ENCODE assay signal across 27 cellular contexts in the genomic region with DNA sequence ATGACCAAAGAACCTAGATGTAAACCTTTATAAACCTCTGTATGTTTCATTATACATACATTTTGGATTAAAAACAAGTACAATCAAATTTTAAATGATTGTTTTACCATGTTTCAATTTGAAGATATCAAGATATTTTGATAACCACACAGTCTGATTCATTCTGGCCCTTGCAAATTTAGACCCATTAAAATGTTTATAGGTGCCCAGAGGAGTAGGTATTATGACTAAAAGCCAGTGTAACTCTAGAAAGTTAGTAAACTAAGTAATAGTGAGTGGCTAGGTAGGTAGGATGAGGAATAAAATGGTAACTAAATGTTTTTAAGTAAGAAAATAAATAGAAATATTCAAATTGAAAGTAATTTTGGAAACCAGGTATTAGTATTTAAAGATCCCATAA.
"Had no signal": no experiment of that assay in that cellular context is flagged by ENCODE, and none has a peak within 500 bp of the region (broad histone marks: within the 10 kb centered on the region; RNA-seq: fewer than 3 reads in every experiment).

No MANE protein-coding gene starts in this region.

- H3K27ac Mint-ChIP-seq: activated CD4-positive, alpha-beta memory T cell treated with anti-CD3 and anti-CD28 coated beads, Interleukin-2, amount 10 ng/mL, durations not matched to agents 7 days and 5 days; activated CD8-positive, alpha-beta memory T cell treated with anti-CD3 and anti-CD28 coated beads, Interleukin-2, amount 10 ng/mL, durations not matched to agents 7 days and 5 days; activated naive CD4-positive, alpha-beta T cell treated with anti-CD3 and anti-CD28 coated beads, Interleukin-2, amount 10 ng/mL, durations not matched to agents 7 days and 5 days; activated naive CD8-positive, alpha-beta T cell; activated naive CD8-positive, alpha-beta T cell treated with anti-CD3 and anti-CD28 coated beads, Interleukin-2, amount 50 U/mL, for 24 hours had no signal

- H3K27me3 ChIP-seq: SJCRH30 had no signal

- H3K4me3 Mint-ChIP-seq: activated CD4-positive, alpha-beta memory T cell treated with anti-CD3 and anti-CD28 coated beads, Interleukin-2, amount 10 ng/mL, durations not matched to agents 7 days and 5 days; activated CD8-positive, alpha-beta memory T cell treated with anti-CD3 and anti-CD28 coated beads, Interleukin-2, amount 10 ng/mL, durations not matched to agents 7 days and 5 days; activated naive CD4-positive, alpha-beta T cell treated with anti-CD3 and anti-CD28 coated beads, Interleukin-2, amount 10 ng/mL, durations not matched to agents 7 days and 5 days; activated naive CD8-positive, alpha-beta T cell; activated naive CD8-positive, alpha-beta T cell treated with anti-CD3 and anti-CD28 coated beads, Interleukin-2, amount 50 U/mL, for 24 hours had no signal

- H3K27me3 Mint-ChIP-seq: activated CD4-positive, alpha-beta memory T cell treated with anti-CD3 and anti-CD28 coated beads, Interleukin-2, amount 10 ng/mL, durations not matched to agents 7 days and 5 days; activated CD8-positive, alpha-beta memory T cell treated with anti-CD3 and anti-CD28 coated beads, Interleukin-2, amount 10 ng/mL, durations not matched to agents 7 days and 5 days; activated naive CD4-positive, alpha-beta T cell treated with anti-CD3 and anti-CD28 coated beads, Interleukin-2, amount 10 ng/mL, durations not matched to agents 7 days and 5 days; activated naive CD8-positive, alpha-beta T cell; activated naive CD8-positive, alpha-beta T cell treated with anti-CD3 and anti-CD28 coated beads, Interleukin-2, amount 50 U/mL, for 24 hours; brain had no signal

- H3K9me3 ChIP-seq: SJCRH30 had no signal

- H3K36me3 Mint-ChIP-seq: activated CD8-positive, alpha-beta memory T cell treated with anti-CD3 and anti-CD28 coated beads, Interleukin-2, amount 10 ng/mL, durations not matched to agents 7 days and 5 days; activated naive CD4-positive, alpha-beta T cell treated with anti-CD3 and anti-CD28 coated beads, Interleukin-2, amount 10 ng/mL, durations not matched to agents 7 days and 5 days had no signal

- DNase-seq: activated CD4-positive, alpha-beta memory T cell treated with anti-CD3 and anti-CD28 coated beads, Interleukin-2, amount 10 ng/mL, durations not matched to agents 7 days and 5 days; activated CD4-positive, alpha-beta T cell treated with anti-CD3 and anti-CD28 coated beads for 1 hour; activated CD4-positive, alpha-beta T cell treated with anti-CD3 and anti-CD28 coated beads for 48 hours; activated CD4-positive, CD25-positive, alpha-beta regulatory T cell; activated CD8-positive, alpha-beta memory T cell treated with anti-CD3 and anti-CD28 coated beads for 24 hours; activated CD8-positive, alpha-beta memory T cell treated with anti-CD3 and anti-CD28 coated beads, Interleukin-2, amount 10 ng/mL, durations not matched to agents 7 days and 5 days; activated CD8-positive, alpha-beta memory T cell treated with anti-CD3 and anti-CD28 coated beads, Interleukin-2, amount 50 U/mL, for 48 hours; activated effector memory CD4-positive, alpha-beta T cell treated with Interleukin-2 at 50 U/mL for 16 hours; activated naive CD4-positive, alpha-beta T cell treated with anti-CD3 and anti-CD28 coated beads, Interleukin-2, amount 10 ng/mL, durations not matched to agents 7 days and 5 days; activated naive CD8-positive, alpha-beta T cell treated with anti-CD3 and anti-CD28 coated beads, Interleukin-2, amount 50 U/mL, for 24 hours; activated T-cell treated with anti-CD3 and anti-CD28 coated beads, Interleukin-2, amount 50 U/mL, for 48 hours; anterior cingulate cortex; caudate nucleus; cerebellar nuclear complex; NCI-H1092 treated with DMSO at 0.1 percent for 48 hours; NCI-H2081 treated with DMSO at 0.1 percent for 48 hours; NCI-H226; NCI-H446 treated with DMSO at 0.1 percent for 48 hours; SHP77; SJCRH30; T1000; WERI-Rb-1 had no signal

- H3K27ac ChIP-seq: KMS-11, SJCRH30, SK-N-MC, WERI-Rb-1 had no signal

- H3K4me3 ChIP-seq: SJCRH30, SK-N-MC had no signal

- FAIRE-seq: bronchial epithelial cell had no signal

- H3K9me3 Mint-ChIP-seq: activated CD4-positive, alpha-beta memory T cell treated with anti-CD3 and anti-CD28 coated beads, Interleukin-2, amount 10 ng/mL, durations not matched to agents 7 days and 5 days; activated naive CD4-positive, alpha-beta T cell treated with anti-CD3 and anti-CD28 coated beads, Interleukin-2, amount 10 ng/mL, durations not matched to agents 7 days and 5 days; activated naive CD8-positive, alpha-beta T cell treated with anti-CD3 and anti-CD28 coated beads, Interleukin-2, amount 50 U/mL, for 24 hours; brain had no signal

- H3K4me1 Mint-ChIP-seq: activated CD4-positive, alpha-beta memory T cell treated with anti-CD3 and anti-CD28 coated beads, Interleukin-2, amount 10 ng/mL, durations not matched to agents 7 days and 5 days; activated CD8-positive, alpha-beta memory T cell treated with anti-CD3 and anti-CD28 coated beads, Interleukin-2, amount 10 ng/mL, durations not matched to agents 7 days and 5 days; activated naive CD4-positive, alpha-beta T cell treated with anti-CD3 and anti-CD28 coated beads, Interleukin-2, amount 10 ng/mL, durations not matched to agents 7 days and 5 days; activated naive CD8-positive, alpha-beta T cell treated with anti-CD3 and anti-CD28 coated beads, Interleukin-2, amount 50 U/mL, for 24 hours had no signal
